ENCODE assay signal across 40 cellular contexts in the genomic region with DNA sequence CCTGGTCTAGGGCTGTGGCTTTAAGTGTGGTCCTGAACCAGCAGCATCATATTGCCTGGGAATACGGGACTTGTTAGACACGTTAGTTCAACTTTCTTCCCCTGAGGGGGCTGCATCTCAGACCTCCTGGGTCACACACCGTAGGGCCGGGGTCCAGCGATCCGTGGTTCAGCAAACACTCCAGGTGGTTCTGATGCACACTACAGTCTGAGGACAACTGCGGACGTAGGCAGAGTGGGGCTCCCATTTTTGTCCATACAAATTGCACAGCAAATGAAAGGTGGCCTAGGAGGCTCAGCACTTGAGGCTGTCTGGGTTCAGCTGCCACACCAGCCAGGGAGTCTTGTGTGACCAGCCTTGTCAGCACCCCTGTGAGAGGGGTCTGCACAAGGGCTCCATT.
"Had no signal": no experiment of that assay in that cellular context is flagged by ENCODE, and none has a peak within 500 bp of the region (broad histone marks: within the 10 kb centered on the region; RNA-seq: fewer than 3 reads in every experiment).

No MANE protein-coding gene starts in this region.

- ATAC-seq: activated naive CD4-positive, alpha-beta T cell treated with anti-CD3 and anti-CD28 coated beads, Interleukin-2, amount 50 U/mL, for 72 hours; activated naive CD8-positive, alpha-beta T cell treated with anti-CD3 and anti-CD28 coated beads, Interleukin-2, amount 50 U/mL, for 24 hours; activated T-cell treated with anti-CD3 and anti-CD28 coated beads, Interleukin-2, amount 50 U/mL, for 4 hours; activated T-cell treated with anti-CD3 and anti-CD28 coated beads, Interleukin-2, amount 50 U/mL, for 72 hours; activated T-helper 17 cell treated with anti-CD3 and anti-CD28 coated beads, Interleukin-2, amount 50 U/mL, for 72 hours; body of pancreas had no signal

- H3K9me3 ChIP-seq: adrenal gland, ascending aorta, body of pancreas, breast epithelium had no signal

- H3K4me3 Mint-ChIP-seq: activated naive CD4-positive, alpha-beta T cell treated with anti-CD3 and anti-CD28 coated beads for 36 hours; activated naive CD4-positive, alpha-beta T cell treated with anti-CD3 and anti-CD28 coated beads, Interleukin-2, amount 10 ng/mL, durations not matched to agents 7 days and 5 days; activated naive CD4-positive, alpha-beta T cell treated with anti-CD3 and anti-CD28 coated beads, Interleukin-2, amount 50 U/mL, for 24 hours; activated naive CD8-positive, alpha-beta T cell; activated naive CD8-positive, alpha-beta T cell treated with anti-CD3 and anti-CD28 coated beads for 36 hours; activated naive CD8-positive, alpha-beta T cell treated with anti-CD3 and anti-CD28 coated beads, Interleukin-2, amount 10 ng/mL, durations not matched to agents 7 days and 5 days; activated naive CD8-positive, alpha-beta T cell treated with anti-CD3 and anti-CD28 coated beads, Interleukin-2, amount 50 U/mL, for 24 hours; activated T-cell treated with anti-CD3 and anti-CD28 coated beads, Interleukin-2, amount 50 U/mL, for 24 hours; activated T-cell treated with anti-CD3 and anti-CD28 coated beads, Interleukin-2, amount 50 U/mL, for 4 hours; activated T-cell treated with anti-CD3 and anti-CD28 coated beads, Interleukin-2, amount 50 U/mL, for 72 hours; activated T-helper 1 cell treated with anti-CD3 and anti-CD28 coated beads, Interleukin-12 subunit alpha, Interleukin-12 subunit beta, Interleukin-2, Interleukin-4 antibody, amounts not matched to agents 30 ng/mL and 10 ng/mL and 1 ng/mL, durations not matched to agents 14 hours and 24 hours and 36 hours; activated T-helper 17 cell treated with anti-CD3 and anti-CD28 coated beads, Interleukin-2, amount 50 U/mL, for 72 hours; brain; central memory CD8-positive, alpha-beta T cell had no signal

- H3K4me1 Mint-ChIP-seq: activated naive CD4-positive, alpha-beta T cell treated with anti-CD3 and anti-CD28 coated beads, Interleukin-2, amount 10 ng/mL, durations not matched to agents 7 days and 5 days; activated naive CD4-positive, alpha-beta T cell treated with anti-CD3 and anti-CD28 coated beads, Interleukin-2, amount 50 U/mL, for 24 hours; activated naive CD8-positive, alpha-beta T cell treated with anti-CD3 and anti-CD28 coated beads for 36 hours; activated naive CD8-positive, alpha-beta T cell treated with anti-CD3 and anti-CD28 coated beads, Interleukin-2, amount 10 ng/mL, durations not matched to agents 7 days and 5 days; activated naive CD8-positive, alpha-beta T cell treated with anti-CD3 and anti-CD28 coated beads, Interleukin-2, amount 50 U/mL, for 24 hours; activated T-helper 17 cell treated with anti-CD3 and anti-CD28 coated beads, Interleukin-2, amount 50 U/mL, for 72 hours; central memory CD8-positive, alpha-beta T cell had no signal

- H3K9me3 Mint-ChIP-seq: activated naive CD4-positive, alpha-beta T cell treated with anti-CD3 and anti-CD28 coated beads for 36 hours; activated naive CD4-positive, alpha-beta T cell treated with anti-CD3 and anti-CD28 coated beads, Interleukin-2, amount 10 ng/mL, durations not matched to agents 7 days and 5 days; activated naive CD4-positive, alpha-beta T cell treated with anti-CD3 and anti-CD28 coated beads, Interleukin-2, amount 50 U/mL, for 24 hours; activated naive CD4-positive, alpha-beta T cell treated with anti-CD3 and anti-CD28 coated beads, Interleukin-2, amount 50 U/mL, for 72 hours; activated naive CD8-positive, alpha-beta T cell treated with anti-CD3 and anti-CD28 coated beads for 36 hours; activated naive CD8-positive, alpha-beta T cell treated with anti-CD3 and anti-CD28 coated beads, Interleukin-2, amount 10 ng/mL, durations not matched to agents 7 days and 5 days; activated naive CD8-positive, alpha-beta T cell treated with anti-CD3 and anti-CD28 coated beads, Interleukin-2, amount 50 U/mL, for 24 hours; activated T-cell treated with anti-CD3 and anti-CD28 coated beads, Interleukin-2, amount 50 U/mL, for 24 hours; activated T-cell treated with anti-CD3 and anti-CD28 coated beads, Interleukin-2, amount 50 U/mL, for 4 hours; activated T-cell treated with anti-CD3 and anti-CD28 coated beads, Interleukin-2, amount 50 U/mL, for 72 hours; activated T-helper 1 cell treated with anti-CD3 and anti-CD28 coated beads, Interleukin-12 subunit alpha, Interleukin-12 subunit beta, Interleukin-2, Interleukin-4 antibody, amounts not matched to agents 30 ng/mL and 10 ng/mL and 1 ng/mL, durations not matched to agents 14 hours and 24 hours and 36 hours; activated T-helper 17 cell treated with anti-CD3 and anti-CD28 coated beads, Interleukin-2, amount 50 U/mL, for 72 hours; activated T-helper 2 cell treated with anti-CD3 and anti-CD28 coated beads, Interferon-gamma antibody, Interleukin-2, Interleukin-4, amounts not matched to agents 10 μg/mL and 5 μg/mL and 100 μg/mL, durations not matched to agents 14 hours and 24 hours and 36 hours; central memory CD8-positive, alpha-beta T cell had no signal

- H3K27me3 ChIP-seq: adrenal gland, ascending aorta, body of pancreas, brain microvascular endothelial cell, breast epithelium, cardiac muscle cell had no signal

- FAIRE-seq: astrocyte had no signal

- H3K36me3 ChIP-seq: adrenal gland, ascending aorta, brain microvascular endothelial cell, breast epithelium, cardiac muscle cell had no signal

- H3K27ac ChIP-seq: adrenal gland, ascending aorta, body of pancreas, brain microvascular endothelial cell, breast epithelium, cardiac muscle cell had no signal

- H3K36me3 Mint-ChIP-seq: activated naive CD4-positive, alpha-beta T cell treated with anti-CD3 and anti-CD28 coated beads, Interleukin-2, amount 10 ng/mL, durations not matched to agents 7 days and 5 days; activated naive CD4-positive, alpha-beta T cell treated with anti-CD3 and anti-CD28 coated beads, Interleukin-2, amount 50 U/mL, for 24 hours; activated naive CD4-positive, alpha-beta T cell treated with anti-CD3 and anti-CD28 coated beads, Interleukin-2, amount 50 U/mL, for 72 hours; activated naive CD8-positive, alpha-beta T cell; activated naive CD8-positive, alpha-beta T cell treated with anti-CD3 and anti-CD28 coated beads for 36 hours; activated naive CD8-positive, alpha-beta T cell treated with anti-CD3 and anti-CD28 coated beads, Interleukin-2, amount 10 ng/mL, durations not matched to agents 7 days and 5 days; brain had no signal

- H3K4me1 ChIP-seq: adrenal gland, ascending aorta, body of pancreas, breast epithelium had no signal

- DNase-seq: activated effector memory CD4-positive, alpha-beta T cell treated with anti-CD3 and anti-CD28 coated beads, Interleukin-2, amount 50 U/mL, for 16 hours; activated effector memory CD4-positive, alpha-beta T cell treated with Interleukin-2 at 50 U/mL for 16 hours; activated gamma-delta T cell; activated gamma-delta T cell treated with Interleukin-2 at 50 U/mL for 16 hours; activated naive CD4-positive, alpha-beta T cell; activated naive CD4-positive, alpha-beta T cell treated with anti-CD3 and anti-CD28 coated beads for 36 hours; activated naive CD4-positive, alpha-beta T cell treated with anti-CD3 and anti-CD28 coated beads, Interleukin-2, amount 10 ng/mL, durations not matched to agents 7 days and 5 days; activated naive CD4-positive, alpha-beta T cell treated with anti-CD3 and anti-CD28 coated beads, Interleukin-2, amount 50 U/mL, for 16 hours; activated naive CD4-positive, alpha-beta T cell treated with Interleukin-2 at 50 U/mL for 16 hours; activated naive CD8-positive, alpha-beta T cell treated with anti-CD3 and anti-CD28 coated beads for 36 hours; activated naive CD8-positive, alpha-beta T cell treated with anti-CD3 and anti-CD28 coated beads, Interleukin-2, amount 10 ng/mL, durations not matched to agents 7 days and 5 days; activated naive CD8-positive, alpha-beta T cell treated with anti-CD3 and anti-CD28 coated beads, Interleukin-2, amount 50 U/mL, for 24 hours; activated T-cell treated with anti-CD3 and anti-CD28 coated beads for 4 hours; activated T-cell treated with anti-CD3 and anti-CD28 coated beads, Interleukin-2, amount 50 U/mL, for 1 hour; activated T-cell treated with anti-CD3 and anti-CD28 coated beads, Interleukin-2, amount 50 U/mL, for 24 hours; activated T-cell treated with anti-CD3 and anti-CD28 coated beads, Interleukin-2, amount 50 U/mL, for 4 hours; activated T-cell treated with anti-CD3 and anti-CD28 coated beads, Interleukin-2, amount 50 U/mL, for 48 hours; activated T-cell treated with anti-CD3 and anti-CD28 coated beads, Interleukin-2, amount 50 U/mL, for 72 hours; adrenal gland; amniotic stem cell; amygdala; anterior cingulate cortex; aorta; body of pancreas; brain microvascular endothelial cell; caudate nucleus; central memory CD4-positive, alpha-beta T cell; cerebellar nuclear complex had no signal

- H3K27me3 Mint-ChIP-seq: activated naive CD4-positive, alpha-beta T cell treated with anti-CD3 and anti-CD28 coated beads, Interleukin-2, amount 10 ng/mL, durations not matched to agents 7 days and 5 days; activated naive CD8-positive, alpha-beta T cell had no signal

- H3K4me3 ChIP-seq: adrenal gland, ascending aorta, body of pancreas, breast epithelium, cardiac muscle cell had no signal

- H3K27ac Mint-ChIP-seq: activated naive CD4-positive, alpha-beta T cell treated with anti-CD3 and anti-CD28 coated beads for 36 hours; activated naive CD4-positive, alpha-beta T cell treated with anti-CD3 and anti-CD28 coated beads, Interleukin-2, amount 10 ng/mL, durations not matched to agents 7 days and 5 days; activated naive CD4-positive, alpha-beta T cell treated with anti-CD3 and anti-CD28 coated beads, Interleukin-2, amount 50 U/mL, for 24 hours; activated naive CD4-positive, alpha-beta T cell treated with anti-CD3 and anti-CD28 coated beads, Interleukin-2, amount 50 U/mL, for 72 hours; activated naive CD8-positive, alpha-beta T cell; activated naive CD8-positive, alpha-beta T cell treated with anti-CD3 and anti-CD28 coated beads for 36 hours; activated naive CD8-positive, alpha-beta T cell treated with anti-CD3 and anti-CD28 coated beads, Interleukin-2, amount 10 ng/mL, durations not matched to agents 7 days and 5 days; activated naive CD8-positive, alpha-beta T cell treated with anti-CD3 and anti-CD28 coated beads, Interleukin-2, amount 50 U/mL, for 24 hours; activated T-cell treated with anti-CD3 and anti-CD28 coated beads, Interleukin-2, amount 50 U/mL, for 24 hours; activated T-cell treated with anti-CD3 and anti-CD28 coated beads, Interleukin-2, amount 50 U/mL, for 72 hours; activated T-helper 1 cell treated with anti-CD3 and anti-CD28 coated beads, Interleukin-12 subunit alpha, Interleukin-12 subunit beta, Interleukin-2, Interleukin-4 antibody, amounts not matched to agents 30 ng/mL and 10 ng/mL and 1 ng/mL, durations not matched to agents 14 hours and 24 hours and 36 hours; activated T-helper 17 cell treated with anti-CD3 and anti-CD28 coated beads, Interleukin-2, amount 50 U/mL, for 72 hours; activated T-helper 2 cell treated with anti-CD3 and anti-CD28 coated beads, Interferon-gamma antibody, Interleukin-2, Interleukin-4, amounts not matched to agents 10 μg/mL and 5 μg/mL and 100 μg/mL, durations not matched to agents 14 hours and 24 hours and 36 hours had no signal
